11 cellular contexts compared by ENCODE assay signal in genomic region chr4:87068591-87069021, GRCh38.
DNase-seq lines count a peak whose midpoint lies in the region; ATAC-seq and TF ChIP-seq lines count a peak whose summit lies in the region.
"Had no signal": no experiment of that assay in that cellular context is flagged by ENCODE, and none has a peak within 500 bp of the region (broad histone marks: within the 10 kb centered on the region; RNA-seq: fewer than 3 reads in every experiment).

No MANE protein-coding gene starts in this region.

- no peak for TF ChIP-seq CTCF in body of pancreas (IDR thresholded peaks at IDR 0.05)
- TF ChIP-seq CTCF in nephron progenitor cell (IDR thresholded peaks at IDR 0.05), result no peak

- peak; percentile 67 for DNase-seq in DMS53 (lab: John Stamatoyannopoulos, UW)
- DNase-seq in NCI-H2107 (lab: John Stamatoyannopoulos, UW), result peak; percentile 50
- peak in 2 of 4 donors; percentile 26 to 37 for DNase-seq in body of pancreas
- DNase-seq in nephron progenitor cell, result no peak
- DNase-seq in effector CD4-positive, alpha-beta T cell, result no peak
- no peak for DNase-seq in NCI-H1048 (lab: John Stamatoyannopoulos, UW)
- DNase-seq in AG20443 (ENCODE audit: low spot score), result no peak
- DNase-seq: T-cell had no signal

- peaks cover 3% of the 10 kb centered on the region for H3K27me3 Mint-ChIP-seq in nephron progenitor cell (ENCODE audit: low read depth, poor library complexity)
- H3K27me3 Mint-ChIP-seq: T-cell had no signal

- no peaks in the 10 kb centered on the region for H3K36me3 ChIP-seq in body of pancreas (replicated peaks in 1 of 2; ENCODE audit: insufficient read depth in 1 of 2, low read depth in 2 of 2)

- 35 to 37% methylated on average over 7 of the region's 7 CpGs for WGBS in body of pancreas, 2 donors

- no peak overlapping the region for H3K4me3 Mint-ChIP-seq in nephron progenitor cell
- H3K4me3 Mint-ChIP-seq: T-cell had no signal

- peaks cover 57% of the 10 kb centered on the region for H3K36me3 Mint-ChIP-seq in nephron progenitor cell (ENCODE audit: low read depth)

- intact Hi-C loops in body of pancreas (cut with DNase I), result no loop called here

- peaks cover 33% of the 10 kb centered on the region for H3K4me1 ChIP-seq in body of pancreas

- H3K27me3 ChIP-seq in body of pancreas, result no peaks in the 10 kb centered on the region

- TF ChIP-seq POLR2A in body of pancreas (IDR thresholded peaks at IDR 0.05), result no peak

- no peak overlapping the region for H3K4me3 ChIP-seq in body of pancreas

- peaks cover 65% of the 10 kb centered on the region for H3K4me1 Mint-ChIP-seq in nephron progenitor cell

- peak overlapping the region in 2 of 4 donors; percentile 19 to 40 for H3K27ac ChIP-seq in body of pancreas

- H3K27ac Mint-ChIP-seq in nephron progenitor cell, result peak overlapping the region; percentile 50
- H3K27ac Mint-ChIP-seq: activated T-helper 2 cell treated with anti-CD3 and anti-CD28 coated beads, Interferon-gamma antibody, Interleukin-2, Interleukin-4, amounts not matched to agents 10 μg/mL and 5 μg/mL and 100 μg/mL, durations not matched to agents 14 hours and 24 hours and 36 hours had no signal

- no peaks in the 10 kb centered on the region for H3K9me3 ChIP-seq in body of pancreas

- peak; percentile 45 for ATAC-seq in body of pancreas
- ATAC-seq in HG03469 (IDR thresholded peaks at IDR 0.05; ENCODE audit: unreplicated experiment), result no peak
- ATAC-seq: esophagus mucosa, T-cell had no signal

- H3K9me3 Mint-ChIP-seq in nephron progenitor cell, result peaks cover 23% of the 10 kb centered on the region
- H3K9me3 Mint-ChIP-seq: activated T-helper 2 cell treated with anti-CD3 and anti-CD28 coated beads, Interferon-gamma antibody, Interleukin-2, Interleukin-4, amounts not matched to agents 10 μg/mL and 5 μg/mL and 100 μg/mL, durations not matched to agents 14 hours and 24 hours and 36 hours; T-cell had no signal

Comparison
In these comparisons a context has a peak if more than half of its experiments do, and no peak if none do; other contexts are left out.
1. DNase-seq: peak in DMS53 (single experiment) and NCI-H2107 (single experiment); none in nephron progenitor cell (single experiment), effector CD4-positive, alpha-beta T cell (single experiment), NCI-H1048 (single experiment) and AG20443 (single experiment).